ENCODE assay signal across 22 cellular contexts in genomic region chr21:26110703-26111102, GRCh38.
"Had no signal": no experiment of that assay in that cellular context is flagged by ENCODE, and none has a peak within 500 bp of the region (broad histone marks: within the 10 kb centered on the region; RNA-seq: fewer than 3 reads in every experiment).

No MANE protein-coding gene starts in this region.

- H3K27ac Mint-ChIP-seq: activated naive CD4-positive, alpha-beta T cell treated with anti-CD3 and anti-CD28 coated beads for 36 hours; activated naive CD8-positive, alpha-beta T cell treated with anti-CD3 and anti-CD28 coated beads, Interleukin-2, amount 10 ng/mL, durations not matched to agents 7 days and 5 days; effector memory CD8-positive, alpha-beta T cell; nephron; T-helper 1 cell treated with Interleukin-12 subunit alpha and Interleukin-12 subunit beta and Interleukin-4 antibody, amounts not matched to agents 30 μg/mL and 1 μg/mL, for 36 hours had no signal

- H3K27me3 Mint-ChIP-seq: activated naive CD8-positive, alpha-beta T cell treated with anti-CD3 and anti-CD28 coated beads, Interleukin-2, amount 10 ng/mL, durations not matched to agents 7 days and 5 days; effector memory CD8-positive, alpha-beta T cell had no signal

- DNase-seq: activated CD4-positive, alpha-beta T cell treated with anti-CD3 and anti-CD28 coated beads for 48 hours; activated CD4-positive, alpha-beta T cell treated with anti-CD3 and anti-CD28 coated beads, Interleukin-2, amount 50 U/mL, for 48 hours; activated CD8-positive, alpha-beta memory T cell treated with anti-CD3 and anti-CD28 coated beads for 24 hours; activated effector memory CD4-positive, alpha-beta T cell treated with Interleukin-2 at 50 U/mL for 16 hours; activated naive CD4-positive, alpha-beta T cell treated with anti-CD3 and anti-CD28 coated beads for 36 hours; activated naive CD8-positive, alpha-beta T cell treated with anti-CD3 and anti-CD28 coated beads, Interleukin-2, amount 10 ng/mL, durations not matched to agents 7 days and 5 days; amniotic stem cell; caudate nucleus; cortex of kidney; effector memory CD8-positive, alpha-beta T cell; foreskin keratinocyte; heart left ventricle; kidney glomerular epithelial cell; left lung; retina; stimulated activated CD4-positive, alpha-beta T cell treated with anti-CD3 and anti-CD28 coated beads, Interleukin-15, amount 100 ng/mL, for 24 hours; stimulated activated CD4-positive, alpha-beta T cell treated with anti-CD3 and anti-CD28 coated beads, Interleukin-2, amount 100 ng/mL, for 24 hours; stimulated activated naive CD4-positive, alpha-beta T cell; SW 1271; T-helper 9 cell had no signal

- H3K9me3 Mint-ChIP-seq: activated naive CD4-positive, alpha-beta T cell treated with anti-CD3 and anti-CD28 coated beads for 36 hours; nephron; T-helper 1 cell treated with Interleukin-12 subunit alpha and Interleukin-12 subunit beta and Interleukin-4 antibody, amounts not matched to agents 30 μg/mL and 1 μg/mL, for 36 hours had no signal

- H3K4me3 Mint-ChIP-seq: activated naive CD4-positive, alpha-beta T cell treated with anti-CD3 and anti-CD28 coated beads for 36 hours; activated naive CD8-positive, alpha-beta T cell treated with anti-CD3 and anti-CD28 coated beads, Interleukin-2, amount 10 ng/mL, durations not matched to agents 7 days and 5 days; effector memory CD8-positive, alpha-beta T cell; nephron; T-helper 1 cell treated with Interleukin-12 subunit alpha and Interleukin-12 subunit beta and Interleukin-4 antibody, amounts not matched to agents 30 μg/mL and 1 μg/mL, for 36 hours had no signal

- H3K4me1 Mint-ChIP-seq: activated naive CD8-positive, alpha-beta T cell treated with anti-CD3 and anti-CD28 coated beads, Interleukin-2, amount 10 ng/mL, durations not matched to agents 7 days and 5 days had no signal
